ENCODE assay signal across 10 cellular contexts in genomic region chr10:87819274-87819585, GRCh38. TPM values are rescaled to one million over a fixed set of nuclear protein-coding genes. Genes with fewer than 3 reads are reported as not detected.
DNase-seq lines count a peak whose midpoint lies in the region; ATAC-seq, FAIRE-seq and TF ChIP-seq lines count a peak whose summit lies in the region.
"Had no signal": no experiment of that assay in that cellular context is flagged by ENCODE, and none has a peak within 500 bp of the region (broad histone marks: within the 10 kb centered on the region; RNA-seq: fewer than 3 reads in every experiment).

No MANE protein-coding gene starts in this region.

- H3K27me3 ChIP-seq in HUES64 (ENCODE audit: insufficient read depth, low read length) (peaks cover 5% of the 10 kb centered on the region; the same call in 1 of the 2 replicates), astrocyte (ENCODE audit: insufficient read depth, low read length) (no peaks in the 10 kb centered on the region)
- H3K27me3 ChIP-seq: upper lobe of left lung had no signal

- peaks cover 21% of the 10 kb centered on the region for H4K20me1 ChIP-seq in astrocyte (ENCODE audit: insufficient read depth, low read length)

- no peaks in the 10 kb centered on the region for H3K9me3 Mint-ChIP-seq in T-helper 1 cell treated with Interleukin-12 subunit alpha and Interleukin-12 subunit beta and Interleukin-4 antibody, amounts not matched to agents 30 μg/mL and 1 μg/mL, for 36 hours
- H3K9me3 Mint-ChIP-seq in astrocyte (ENCODE audit: unreplicated experiment) (no peaks in the 10 kb centered on the region), nephron (no peaks in the 10 kb centered on the region)

- H3K9ac ChIP-seq in HUES64 (ENCODE audit: low read depth, low read length) (no peak overlapping the region), astrocyte (ENCODE audit: low read length) (no peak overlapping the region)

- peak overlapping the region; percentile 98 for H3K4me2 ChIP-seq in astrocyte (ENCODE audit: low read length)

- no peaks in the 10 kb centered on the region for H3K9me3 ChIP-seq in HUES64 (ENCODE audit: insufficient read depth, low read depth, low read length)
- H3K9me3 ChIP-seq in astrocyte (ENCODE audit: insufficient read depth, low read depth, low read length) = no peaks in the 10 kb centered on the region
- H3K9me3 ChIP-seq: upper lobe of left lung had no signal

- no peak for ATAC-seq in GM21528 (IDR thresholded peaks at IDR 0.05; ENCODE audit: low FRiP score, unreplicated experiment)
- no peak for ATAC-seq in GM21825 (IDR thresholded peaks at IDR 0.05; ENCODE audit: unreplicated experiment)

- WGBS in HUES64 = 97% methylated on average over 4 of the region's 6 CpGs

- no peak overlapping the region for H3K27ac ChIP-seq in HUES64 (ENCODE audit: low read depth, low read length)
- H3K27ac ChIP-seq in astrocyte (ENCODE audit: low read depth, low read length) = no peak overlapping the region

- peaks cover 39% of the 10 kb centered on the region for H3K79me2 ChIP-seq in astrocyte (ENCODE audit: insufficient read depth, low read length)

- peaks cover 4% of the 10 kb centered on the region for H3K27me3 Mint-ChIP-seq in T-helper 1 cell treated with Interleukin-12 subunit alpha and Interleukin-12 subunit beta and Interleukin-4 antibody, amounts not matched to agents 30 μg/mL and 1 μg/mL, for 36 hours (ENCODE audit: low read depth)
- H3K27me3 Mint-ChIP-seq in astrocyte (ENCODE audit: low read depth, unreplicated experiment) = no peaks in the 10 kb centered on the region
- no peaks in the 10 kb centered on the region for H3K27me3 Mint-ChIP-seq in nephron (ENCODE audit: low read depth)

- peaks cover 28% of the 10 kb centered on the region for H3K4me1 Mint-ChIP-seq in T-helper 1 cell treated with Interleukin-12 subunit alpha and Interleukin-12 subunit beta and Interleukin-4 antibody, amounts not matched to agents 30 μg/mL and 1 μg/mL, for 36 hours (ENCODE audit: low read depth)
- H3K4me1 Mint-ChIP-seq in astrocyte (ENCODE audit: low read depth, unreplicated experiment) (peaks cover 23% of the 10 kb centered on the region), nephron (peaks cover 30% of the 10 kb centered on the region)

- H3K4me3 ChIP-seq in HUES64 (ENCODE audit: low read length) = peak overlapping the region; percentile 78
- H3K4me3 ChIP-seq in astrocyte (ENCODE audit: insufficient read depth, low read depth, low read length) = no peak overlapping the region

- TF ChIP-seq CTCF in astrocyte (IDR thresholded peaks at IDR 0.05; ENCODE audit: insufficient read depth, low read depth, low read length) = no peak
- TF ChIP-seq CTCF in nephron (IDR thresholded peaks at IDR 0.05; ENCODE audit: unreplicated experiment in 3 of 3) = no peak

- H3K4me1 ChIP-seq in HUES64 (ENCODE audit: insufficient read depth, low read length) (peaks cover 15% of the 10 kb centered on the region), astrocyte (ENCODE audit: insufficient read depth, low read length) (peaks cover 10% of the 10 kb centered on the region)

- DNase-seq in T-helper 1 cell (no peak), astrocyte (ENCODE audit: low read depth) (no peak)
- DNase-seq in stimulated activated CD4-positive, alpha-beta T cell treated with anti-CD3 and anti-CD28 coated beads, Interleukin-4, amount 100 ng/mL, for 1 hour = no peak

- peak overlapping the region; percentile 22 for H3K4me3 Mint-ChIP-seq in T-helper 1 cell treated with Interleukin-12 subunit alpha and Interleukin-12 subunit beta and Interleukin-4 antibody, amounts not matched to agents 30 μg/mL and 1 μg/mL, for 36 hours
- H3K4me3 Mint-ChIP-seq in astrocyte (ENCODE audit: unreplicated experiment) = peak overlapping the region; percentile 73
- H3K4me3 Mint-ChIP-seq in nephron = peak overlapping the region; percentile 63 to 83 (median 77)

- peaks cover 6% of the 10 kb centered on the region for H3K36me3 Mint-ChIP-seq in T-helper 1 cell treated with Interleukin-12 subunit alpha and Interleukin-12 subunit beta and Interleukin-4 antibody, amounts not matched to agents 30 μg/mL and 1 μg/mL, for 36 hours (ENCODE audit: low read depth)
- H3K36me3 Mint-ChIP-seq in astrocyte (ENCODE audit: low read depth, unreplicated experiment) (peaks cover 2% of the 10 kb centered on the region), nephron (ENCODE audit: low read depth) (peaks cover 7% of the 10 kb centered on the region)

- no peak overlapping the region for H2AFZ ChIP-seq in astrocyte (ENCODE audit: low read depth, low read length)

- H3K36me3 ChIP-seq in HUES64 (ENCODE audit: insufficient read depth, low read length) (peaks cover 2% of the 10 kb centered on the region; the same call in 1 of the 2 replicates), astrocyte (ENCODE audit: insufficient read depth, low read length) (no peaks in the 10 kb centered on the region)

- H3K27ac Mint-ChIP-seq in T-helper 1 cell treated with Interleukin-12 subunit alpha and Interleukin-12 subunit beta and Interleukin-4 antibody, amounts not matched to agents 30 μg/mL and 1 μg/mL, for 36 hours = peak overlapping the region; percentile 49
- H3K27ac Mint-ChIP-seq in astrocyte (ENCODE audit: unreplicated experiment) = no peak overlapping the region
- H3K27ac Mint-ChIP-seq in nephron = no peak overlapping the region

- no peak for FAIRE-seq in astrocyte (lab: Jason Lieb, UNC)
- FAIRE-seq: small intestine had no signal

RNA-seq across cellular contexts. Expression of gene ATAD1, which starts 1.2 kb away (rescaled TPM):
- polyA plus RNA-seq in HUES64 (2013, experiment 1 of 2) = 22.5 TPM
- polyA plus RNA-seq in HUES64 (2013, experiment 2 of 2) = 25.3 TPM
- total RNA-seq in astrocyte = 71.0 and 72.5 TPM in 2 replicates

RNA-seq across cellular contexts. Expression of gene KLLN, which starts 44.1 kb away (rescaled TPM):
- polyA plus RNA-seq in HUES64 (2013, experiment 1 of 2) = 0.35 TPM
- polyA plus RNA-seq in HUES64 (2013, experiment 2 of 2) = 0.32 TPM
- 1.4 and 1.5 TPM in 2 replicates for total RNA-seq in astrocyte

RNA-seq across cellular contexts. Expression of gene PTEN, which starts 44.2 kb away (rescaled TPM):
- polyA plus RNA-seq in HUES64 (2013, experiment 1 of 2) = 22.1 TPM
- 27.3 TPM for polyA plus RNA-seq in HUES64 (2013, experiment 2 of 2)
- 90.3 and 99.2 TPM in 2 replicates for total RNA-seq in astrocyte

Comparison
In these comparisons a context has a peak if more than half of its experiments do, and no peak if none do; other contexts are left out.
1. H3K4me3 Mint-ChIP-seq: peak in every context shown above with its lines; median percentile 77 in nephron; 73 in astrocyte; 22 in T-helper 1 cell treated with Interleukin-12 subunit alpha and Interleukin-12 subunit beta and Interleukin-4 antibody, amounts not matched to agents 30 μg/mL and 1 μg/mL, for 36 hours.